ENCODE assay signal across 8 cellular contexts in genomic region chr21:45972716-45973474, GRCh38. TPM values are rescaled to one million over a fixed set of nuclear protein-coding genes. Genes with fewer than 3 reads are reported as not detected.
DNase-seq lines count a peak whose midpoint lies in the region; ATAC-seq and TF ChIP-seq lines count a peak whose summit lies in the region.

No MANE protein-coding gene starts in this region.

- H3K27me3 ChIP-seq in BLaER1 (peaks cover 66% of the 10 kb centered on the region), KMS-11 (ENCODE audit: insufficient read depth, low read depth) (peaks cover 58% of the 10 kb centered on the region)

- H3K4me2 ChIP-seq in BLaER1 (peak overlapping the region; percentile 97), KMS-11 (peak overlapping the region; percentile 54; the same call in 1 of the 2 replicates)

- DNase-seq in choroid plexus epithelial cell (ENCODE audit: low read depth) (peak; percentile 90), memory B cell (ENCODE audit: low spot score in 2 of 2) (no peak), type B pancreatic cell (ENCODE audit: extremely low spot score, unreplicated experiment) (peak; percentile 79), epidermal melanocyte (ENCODE audit: insufficient read length, low spot score) (no peak)

- H3K27ac ChIP-seq in BLaER1 = peak overlapping the region; percentile 34; the same call in 1 of the 2 replicates
- H3K27ac ChIP-seq in KMS-11 = no peak overlapping the region

- H4K20me1 ChIP-seq in BLaER1 = peaks cover 11% of the 10 kb centered on the region; the same call in 1 of the 2 replicates
- H4K20me1 ChIP-seq in KMS-11 (ENCODE audit: insufficient read depth) = no peaks in the 10 kb centered on the region

- peak overlapping the region; percentile 67 for H3K9ac ChIP-seq in BLaER1
- no peak overlapping the region for H3K9ac ChIP-seq in KMS-11

- no peaks in the 10 kb centered on the region for H3K9me3 ChIP-seq in BLaER1

- H3K4me1 ChIP-seq in BLaER1 = peaks cover 49% of the 10 kb centered on the region
- H3K4me1 ChIP-seq in KMS-11 (ENCODE audit: low read depth, poor library complexity, severe bottlenecking) = no peaks in the 10 kb centered on the region

- ATAC-seq in memory B cell (ENCODE audit: low read depth) (no peak), HG02840 (IDR thresholded peaks at IDR 0.05; ENCODE audit: low FRiP score, unreplicated experiment) (no peak), HG02981 (IDR thresholded peaks at IDR 0.05; ENCODE audit: unreplicated experiment) (no peak)

- no peak for TF ChIP-seq CTCF in KMS-11 (conservative IDR thresholded peaks at IDR 0.05; ENCODE audit: low read depth, low read length)
- no peak for TF ChIP-seq CTCF in choroid plexus epithelial cell (conservative IDR thresholded peaks at IDR 0.05; ENCODE audit: low read depth, low read length)
- TF ChIP-seq CTCF in type B pancreatic cell (conservative IDR thresholded peaks at IDR 0.05) = no peak

- peak overlapping the region; percentile 66 for H3K4me3 ChIP-seq in BLaER1
- no peak overlapping the region for H3K4me3 ChIP-seq in KMS-11 (IDR thresholded peaks at IDR 0.05; ENCODE audit: insufficient read depth, low read depth, low read length)
- H3K4me3 ChIP-seq in choroid plexus epithelial cell (ENCODE audit: low read depth, low read length) = peak overlapping the region; percentile 55

- H3K36me3 ChIP-seq in BLaER1 = no peaks in the 10 kb centered on the region
- no peaks in the 10 kb centered on the region for H3K36me3 ChIP-seq in KMS-11 (ENCODE audit: insufficient read depth)

- 0 out of 2 replicates have a peak overlapping the region, but pooled peaks have one; percentile 14 for H2AFZ ChIP-seq in KMS-11 (ENCODE audit: low read depth)

- H3K4me3 Mint-ChIP-seq in memory B cell (peak overlapping the region; percentile 29), type B pancreatic cell (peak overlapping the region; percentile 86)

- H3K36me3 Mint-ChIP-seq in memory B cell = no peaks in the 10 kb centered on the region
- H3K36me3 Mint-ChIP-seq in type B pancreatic cell = no peaks in the 10 kb centered on the region

- no peaks in the 10 kb centered on the region for H3K79me2 ChIP-seq in KMS-11 (ENCODE audit: insufficient read depth, low read depth)

- peaks cover 3% of the 10 kb centered on the region for H3K4me1 Mint-ChIP-seq in memory B cell
- H3K4me1 Mint-ChIP-seq in type B pancreatic cell (ENCODE audit: unreplicated experiment) = peaks cover 19% of the 10 kb centered on the region

- H3K27ac Mint-ChIP-seq in memory B cell = no peak overlapping the region
- no peak overlapping the region for H3K27ac Mint-ChIP-seq in type B pancreatic cell

- H3K27me3 Mint-ChIP-seq in memory B cell (peaks cover 16% of the 10 kb centered on the region), type B pancreatic cell (peaks cover 29% of the 10 kb centered on the region)

- H3K9me3 Mint-ChIP-seq in memory B cell (no peaks in the 10 kb centered on the region), type B pancreatic cell (no peaks in the 10 kb centered on the region)

RNA-seq across cellular contexts. Expression of gene COL6A1, which starts 8.7 kb away (rescaled TPM):
- 78.4 and 167 TPM in 2 replicates for total RNA-seq in type B pancreatic cell (ENCODE audit: low replicate concordance)

Comparison
In these comparisons a context has a peak if more than half of its experiments do, and no peak if none do; other contexts are left out.
1. DNase-seq: peak in choroid plexus epithelial cell (single experiment) and type B pancreatic cell (single experiment); none in memory B cell (0 of 2) and epidermal melanocyte (single experiment).